Comparison of ENCODE assay signal across 8 cellular contexts in genomic region chr20:36465109-36466080, GRCh38.
DNase-seq lines count a peak whose midpoint lies in the region; ATAC-seq, FAIRE-seq and TF ChIP-seq lines count a peak whose summit lies in the region.

No MANE protein-coding gene starts in this region.

- H3K4me1 Mint-ChIP-seq in activated T-cell treated with anti-CD3 and anti-CD28 coated beads, Interleukin-2, amount 50 U/mL, for 24 hours (ENCODE audit: low read depth): peaks cover 82% of the 10 kb centered on the region

- H3K27ac Mint-ChIP-seq in activated T-cell treated with anti-CD3 and anti-CD28 coated beads, Interleukin-2, amount 50 U/mL, for 24 hours: peak overlapping the region; percentile 85

- in situ Hi-C loops in G401 (cut with HindIII; ENCODE audit: low sequenced_read_pairs): no loop called here

- FAIRE-seq in pancreas (lab: Jason Lieb, UNC): no peak

- ATAC-seq in pancreas (peak in 2 of 4 donors; percentile 3 to 11), GM21367 (IDR thresholded peaks at IDR 0.05; ENCODE audit: unreplicated experiment) (no peak), sciatic nerve (no peak)

- DNase-seq in G401 (ENCODE audit: low spot score): peak; percentile 34
- peak; percentile 35 for DNase-seq in NCI-H2227 (lab: John Stamatoyannopoulos, UW; ENCODE audit: unreplicated experiment)
- peak; percentile 62 for DNase-seq in activated T-cell treated with anti-CD3 and anti-CD28 coated beads, Interleukin-2, amount 50 U/mL, for 24 hours
- peak; percentile 83 for DNase-seq in fibroblast of gingiva (ENCODE audit: low read depth)
- peak in 3 of 6 donors; percentile 42 to 55 (median 46) for DNase-seq in pancreas
- DNase-seq in sciatic nerve (ENCODE audit: low spot score): no peak
- DNase-seq in mucosa of gallbladder (ENCODE audit: low spot score): no peak

- H3K4me3 Mint-ChIP-seq in activated T-cell treated with anti-CD3 and anti-CD28 coated beads, Interleukin-2, amount 50 U/mL, for 24 hours: peak overlapping the region; percentile 24

- H3K9me3 Mint-ChIP-seq in activated T-cell treated with anti-CD3 and anti-CD28 coated beads, Interleukin-2, amount 50 U/mL, for 24 hours: no peaks in the 10 kb centered on the region

- peak overlapping the region; percentile 28 to 89 (median 71) for H3K27ac ChIP-seq in pancreas

- H3K9me3 ChIP-seq in pancreas: no peaks in the 10 kb centered on the region

- H3K27me3 ChIP-seq in pancreas: no peaks in the 10 kb centered on the region

- H3K4me3 ChIP-seq in pancreas: peak overlapping the region in 1 of 4 donors; percentile 23

- no peaks in the 10 kb centered on the region for H3K36me3 ChIP-seq in pancreas

- intact Hi-C loops in pancreas (cut with DNase I): no loop called here
- intact Hi-C loops in sciatic nerve (cut with DNase I): no loop called here

- TF ChIP-seq CTCF in pancreas (IDR thresholded peaks at IDR 0.05): no peak

- peaks cover 2% of the 10 kb centered on the region for H3K36me3 Mint-ChIP-seq in activated T-cell treated with anti-CD3 and anti-CD28 coated beads, Interleukin-2, amount 50 U/mL, for 24 hours (ENCODE audit: low read depth)

- H3K4me1 ChIP-seq in pancreas: peaks cover 48 to 72% (median 62%) of the 10 kb centered on the region in 3 donors

- no peaks in the 10 kb centered on the region for H3K27me3 Mint-ChIP-seq in activated T-cell treated with anti-CD3 and anti-CD28 coated beads, Interleukin-2, amount 50 U/mL, for 24 hours

- 31 to 32% methylated on average over 12 of the region's 12 CpGs for WGBS in pancreas, 2 donors

Comparison
In these comparisons a context has a peak if more than half of its experiments do, and no peak if none do; other contexts are left out.
1. DNase-seq: peak in G401 (single experiment), NCI-H2227 (single experiment), activated T-cell treated with anti-CD3 and anti-CD28 coated beads, Interleukin-2, amount 50 U/mL, for 24 hours (single experiment) and fibroblast of gingiva (single experiment); none in sciatic nerve (single experiment) and mucosa of gallbladder (single experiment).